ENCODE assay signal across 18 cellular contexts in genomic region chr3:126119008-126119675, GRCh38. TPM values are rescaled to one million over a fixed set of nuclear protein-coding genes. Genes with fewer than 3 reads are reported as not detected.
DNase-seq lines count a peak whose midpoint lies in the region; TF ChIP-seq lines count a peak whose summit lies in the region.
"Had no signal": no experiment of that assay in that cellular context is flagged by ENCODE, and none has a peak within 500 bp of the region (broad histone marks: within the 10 kb centered on the region; RNA-seq: fewer than 3 reads in every experiment).

No MANE protein-coding gene starts in this region.

- no peak for TF ChIP-seq POLR2A in transverse colon (IDR thresholded peaks at IDR 0.05)

- H3K4me3 ChIP-seq in transverse colon: no peak overlapping the region
- H3K4me3 ChIP-seq: ascending aorta, MG63, right atrium auricular region had no signal

- no peak for TF ChIP-seq EP300 in transverse colon (IDR thresholded peaks at IDR 0.05; ENCODE audit: low read depth)

- no peak for TF ChIP-seq CTCF in transverse colon (IDR thresholded peaks at IDR 0.05)

- 73 to 94% methylated on average over 4 to 7 of the region's 7 CpGs for WGBS in transverse colon (ENCODE audit: low coverage in 1 of 2), 2 donors

- no peaks in the 10 kb centered on the region for H3K36me3 ChIP-seq in transverse colon
- H3K36me3 ChIP-seq: MG63, neutrophil, right atrium auricular region had no signal

- no peak overlapping the region for H3K27ac ChIP-seq in transverse colon
- H3K27ac ChIP-seq: ascending aorta, neutrophil, right atrium auricular region had no signal

- peak; percentile 13 for DNase-seq in activated effector memory CD4-positive, alpha-beta T cell treated with anti-CD3 and anti-CD28 coated beads, Interleukin-2, amount 50 U/mL, for 16 hours
- DNase-seq in activated effector memory CD4-positive, alpha-beta T cell treated with Interleukin-2 at 50 U/mL for 16 hours: no peak
- DNase-seq in NCI-H526 treated with DMSO at 0.1 percent for 48 hours (lab: John Stamatoyannopoulos, UW) (peak; percentile 47), islet precursor cell (peak; percentile 52), transverse colon (peak; percentile 7), HCEC 1CT (no peak), inferior parietal cortex (ENCODE audit: extremely low spot score) (no peak)
- no peak for DNase-seq in activated naive CD4-positive, alpha-beta T cell (lab: John Stamatoyannopoulos, UW)
- DNase-seq: ACHN; activated naive CD4-positive, alpha-beta T cell treated with Interleukin-2 at 50 U/mL for 16 hours; DND-41; MG63; NCI-H187 treated with DMSO at 0.1 percent for 48 hours; NCI-H774; stimulated activated naive CD4-positive, alpha-beta T cell treated with Interleukin-2 at 50 U/mL for 16 hours had no signal

- intact Hi-C loops in transverse colon (cut with DNase I; ENCODE audit: low total_unique reads): no loop called here

- in situ Hi-C loops in transverse colon (cut with MboI; ENCODE audit: low pct_ligation_motif_present in 1 of 4, low pct_unique_long_range_greater_than_20kb in 1 of 4, low sequenced_read_pairs in 3 of 4): no loop called here

- H3K9me3 ChIP-seq in transverse colon: no peaks in the 10 kb centered on the region
- H3K9me3 ChIP-seq: ascending aorta, MG63, neutrophil, right atrium auricular region had no signal

- no peaks in the 10 kb centered on the region for H3K27me3 ChIP-seq in transverse colon
- H3K27me3 ChIP-seq: ascending aorta, right atrium auricular region had no signal

- no peaks in the 10 kb centered on the region for H3K4me1 ChIP-seq in transverse colon
- H3K4me1 ChIP-seq: ascending aorta, right atrium auricular region had no signal

RNA-seq across cellular contexts. Expression of gene SLC41A3, which starts 35.2 kb away (rescaled TPM):
- 10 to 100 TPM; 22.7 to 41.5 (median 29.1) TPM for total RNA-seq in transverse colon

Comparison
In these comparisons a context has a peak if more than half of its experiments do, and no peak if none do; other contexts are left out.
1. DNase-seq: peak in activated effector memory CD4-positive, alpha-beta T cell treated with anti-CD3 and anti-CD28 coated beads, Interleukin-2, amount 50 U/mL, for 16 hours (single experiment), NCI-H526 treated with DMSO at 0.1 percent for 48 hours (single experiment), islet precursor cell (single experiment) and transverse colon (single experiment); none in activated effector memory CD4-positive, alpha-beta T cell treated with Interleukin-2 at 50 U/mL for 16 hours (single experiment), HCEC 1CT (single experiment), activated naive CD4-positive, alpha-beta T cell (0 of 4) and inferior parietal cortex (single experiment).